In the genomic region with DNA sequence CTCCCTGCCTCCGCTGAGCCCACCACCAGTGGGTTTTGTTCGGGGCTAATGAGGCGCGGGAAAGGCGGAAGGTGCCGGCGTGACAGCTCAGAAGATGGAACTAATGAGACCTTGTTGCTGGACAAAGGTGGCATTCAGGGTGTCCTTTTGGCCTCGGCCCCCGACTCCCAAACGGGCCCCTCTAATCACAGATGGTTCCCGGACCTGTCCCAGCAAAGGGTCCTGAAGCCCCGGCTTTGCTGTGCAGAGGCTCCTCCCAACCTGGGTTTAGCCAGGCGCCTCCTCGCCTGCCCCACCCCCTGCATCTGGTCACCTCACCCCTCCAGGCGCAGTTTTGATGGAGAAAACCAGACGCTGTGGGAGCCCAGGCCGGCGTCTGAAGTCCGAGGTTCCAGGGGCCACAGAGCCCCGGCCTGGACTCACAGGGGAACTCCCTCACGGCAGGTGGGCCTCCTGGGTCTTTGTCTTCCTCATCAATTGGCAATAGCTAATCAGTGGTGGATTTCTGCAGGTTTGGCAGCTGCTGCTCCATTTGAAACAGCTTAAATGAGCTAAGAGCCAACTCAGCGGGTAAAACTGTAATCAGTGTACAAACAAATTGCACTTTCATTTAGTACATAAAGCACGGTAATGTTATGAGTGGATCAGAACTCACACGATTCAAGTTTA, we compare ENCODE assay signal across 11 cellular contexts. TPM values are rescaled to one million over a fixed set of nuclear protein-coding genes. Genes with fewer than 3 reads are reported as not detected.
A peak's percentile ranks its signal among the peaks of the same experiment; 100 is the strongest.
DNase-seq lines count a peak whose midpoint lies in the region; ATAC-seq and TF ChIP-seq lines count a peak whose summit lies in the region.
"Had no signal": no experiment of that assay in that cellular context is flagged by ENCODE, and none has a peak within 500 bp of the region (broad histone marks: within the 10 kb centered on the region; RNA-seq: fewer than 3 reads in every experiment).

No MANE protein-coding gene starts in this region.

- no TSS peak for BruUV-seq in mammary epithelial cell (replicated peaks; lab: Mats Ljungman, UMichigan)

- in situ Hi-C loops in mammary epithelial cell (cut with MboI; ENCODE audit: low sequenced_read_pairs in 2 of 2), result no loop called here

- no peaks in the 10 kb centered on the region for H4K20me1 ChIP-seq in mammary epithelial cell (ENCODE audit: insufficient read depth, low read length)

- H3K9ac ChIP-seq in mammary epithelial cell (ENCODE audit: insufficient read depth, low read length), result no peak overlapping the region
- H3K9ac ChIP-seq: KMS-11 had no signal

- peak; percentile 37 for DNase-seq in NCI-H82 (lab: John Stamatoyannopoulos, UW)
- DNase-seq in NCI-H82 treated with DMSO at 0.1 percent for 48 hours (lab: John Stamatoyannopoulos, UW; ENCODE audit: unreplicated experiment), result no peak
- peak; percentile 88 for DNase-seq in mesenteric fat pad (ENCODE audit: low spot score)
- DNase-seq in thoracic aorta (ENCODE audit: low spot score), result no peak
- DNase-seq in mammary epithelial cell, result no peak
- no peak for DNase-seq in sciatic nerve (ENCODE audit: low spot score)
- no peak for DNase-seq in NK-92 (lab: John Stamatoyannopoulos, UW; ENCODE audit: unreplicated experiment)
- DNase-seq: activated CD8-positive, alpha-beta T cell treated with anti-CD3 and anti-CD28 coated beads, Interleukin-2, amount 10 ng/mL, durations not matched to agents 7 days and 5 days had no signal

- H3K9me3 ChIP-seq in ectodermal cell (ENCODE audit: control insufficient read depth, low read length) (no peaks in the 10 kb centered on the region), thoracic aorta (no peaks in the 10 kb centered on the region), mammary epithelial cell (replicated peaks; ENCODE audit: insufficient read depth, low read length) (no peaks in the 10 kb centered on the region)
- H3K9me3 ChIP-seq: A549 had no signal

- H3K79me2 ChIP-seq in mammary epithelial cell (ENCODE audit: insufficient read depth, low read length), result no peaks in the 10 kb centered on the region

- TF ChIP-seq CTCF in thoracic aorta (IDR thresholded peaks at IDR 0.05), result no peak
- no peak for TF ChIP-seq CTCF in mammary epithelial cell (conservative IDR thresholded peaks at IDR 0.05 in 1 of 2, IDR thresholded peaks at IDR 0.05 in 1 of 2; ENCODE audit: extremely low read depth in 1 of 2, insufficient read depth in 1 of 2, low read depth in 1 of 2, low read length in 2 of 2)

- CTCF ChIA-PET in mammary epithelial cell (lab: Charles Lee; ENCODE audit: low non-redundant PET), result no interaction called here

- H3K36me3 ChIP-seq in ectodermal cell (ENCODE audit: control insufficient read depth, insufficient read depth, low read length) (no peaks in the 10 kb centered on the region), thoracic aorta (no peaks in the 10 kb centered on the region), mammary epithelial cell (ENCODE audit: insufficient read depth, low read length) (no peaks in the 10 kb centered on the region)

- H3K4me1 ChIP-seq in ectodermal cell (ENCODE audit: control insufficient read depth, insufficient read depth, low read length) (peaks cover 31% of the 10 kb centered on the region), thoracic aorta (ENCODE audit: control insufficient read depth in 1 of 2, low read depth in 2 of 2) (peaks cover 51 to 79% of the 10 kb centered on the region in 2 donors), mammary epithelial cell (ENCODE audit: insufficient read depth, low read length) (peaks cover 10% of the 10 kb centered on the region)
- H3K4me1 ChIP-seq: A549 had no signal

- WGBS in ectodermal cell, 2 experiments, result 17% methylated on average over 24 of the region's 24 CpGs
- 89% methylated on average over 18 of the region's 24 CpGs for WGBS in mammary epithelial cell (ENCODE audit: low coverage, missing lambda C conversion rate)

- dilution Hi-C loops in mammary epithelial cell (cut with HindIII; ENCODE audit: low sequenced_read_pairs), result no loop called here

- H3K4me3 ChIP-seq in ectodermal cell (ENCODE audit: insufficient read depth, low read depth, low read length), result peak overlapping the region; percentile 4
- peak overlapping the region; percentile 3 for H3K4me3 ChIP-seq in thoracic aorta
- no peak overlapping the region for H3K4me3 ChIP-seq in mammary epithelial cell (replicated peaks in 1 of 3; ENCODE audit: insufficient read depth in 1 of 3, low read depth in 2 of 3, low read length in 3 of 3)
- H3K4me3 ChIP-seq: A549 had no signal

- intact Hi-C loops in mammary epithelial cell (cut with micrococcal nuclease), result no loop called here
- intact Hi-C loops in sciatic nerve (cut with DNase I), result no loop called here

- no peak for ATAC-seq in thoracic aorta (ENCODE audit: insufficient number of reproducible peaks, low FRiP score, low read depth)
- no peak for ATAC-seq in sciatic nerve
- ATAC-seq: A549; activated CD8-positive, alpha-beta T cell treated with anti-CD3 and anti-CD28 coated beads, Interleukin-2, amount 10 ng/mL, durations not matched to agents 7 days and 5 days had no signal

- no peak overlapping the region for H2AFZ ChIP-seq in mammary epithelial cell (ENCODE audit: low read depth, low read length)

- H3K4me2 ChIP-seq in mammary epithelial cell (ENCODE audit: insufficient read depth, low read depth, low read length), result no peak overlapping the region
- H3K4me2 ChIP-seq: A549, KMS-11 had no signal

- H3K27me3 ChIP-seq in ectodermal cell (ENCODE audit: control insufficient read depth, insufficient read depth, low read length, poor library complexity, severe bottlenecking), result peaks cover 25% of the 10 kb centered on the region
- no peaks in the 10 kb centered on the region for H3K27me3 ChIP-seq in thoracic aorta (replicated peaks; ENCODE audit: insufficient read depth)
- H3K27me3 ChIP-seq in mammary epithelial cell (ENCODE audit: insufficient read depth, low read length), result peaks cover 1% of the 10 kb centered on the region

- H3K27ac ChIP-seq in ectodermal cell (ENCODE audit: insufficient read depth, low read depth, low read length, poor library complexity, severe bottlenecking) (no peak overlapping the region), thoracic aorta (peak overlapping the region; percentile 82 to 96), mammary epithelial cell (ENCODE audit: insufficient read depth, low read depth, low read length) (no peak overlapping the region)
- H3K27ac ChIP-seq: A549, KMS-11 had no signal

RNA-seq across cellular contexts. Expression of gene ADARB1, which starts 44.3 kb away (rescaled TPM):
- 12.8 TPM for polyA plus RNA-seq in ectodermal cell (2013, experiment 1 of 4)
- 12.7 TPM for polyA plus RNA-seq in ectodermal cell (2013, experiment 2 of 4)
- 6.2 TPM for polyA plus RNA-seq in ectodermal cell (2013, experiment 3 of 4)
- polyA plus RNA-seq in ectodermal cell (2013, experiment 4 of 4), result 8.5 TPM
- total RNA-seq in mesenteric fat pad, result 39.6 TPM
- 100 to 1,000 TPM; 124 to 201 TPM for total RNA-seq in thoracic aorta
- total RNA-seq in mammary epithelial cell, result 10 to 100 TPM; 42.5 to 82.9 TPM
- polyA plus RNA-seq in mammary epithelial cell, result 17.2 TPM
- 26.9 TPM for polyA minus RNA-seq in mammary epithelial cell
- 35.0 TPM for total RNA-seq in sciatic nerve

Comparison
In these comparisons a context has a peak if more than half of its experiments do, and no peak if none do; other contexts are left out.
1. DNase-seq: peak in NCI-H82 (single experiment) and mesenteric fat pad (single experiment); none in NCI-H82 treated with DMSO at 0.1 percent for 48 hours (single experiment), thoracic aorta (single experiment), mammary epithelial cell (single experiment), sciatic nerve (single experiment) and NK-92 (single experiment).
2. H3K27ac ChIP-seq: peak in thoracic aorta (2 of 2); none in ectodermal cell (single experiment) and mammary epithelial cell (single experiment).
3. H3K4me3 ChIP-seq: peak in ectodermal cell (single experiment) and thoracic aorta (single experiment); none in mammary epithelial cell (0 of 3).